2 cellular contexts compared by ENCODE assay signal in the genomic region with DNA sequence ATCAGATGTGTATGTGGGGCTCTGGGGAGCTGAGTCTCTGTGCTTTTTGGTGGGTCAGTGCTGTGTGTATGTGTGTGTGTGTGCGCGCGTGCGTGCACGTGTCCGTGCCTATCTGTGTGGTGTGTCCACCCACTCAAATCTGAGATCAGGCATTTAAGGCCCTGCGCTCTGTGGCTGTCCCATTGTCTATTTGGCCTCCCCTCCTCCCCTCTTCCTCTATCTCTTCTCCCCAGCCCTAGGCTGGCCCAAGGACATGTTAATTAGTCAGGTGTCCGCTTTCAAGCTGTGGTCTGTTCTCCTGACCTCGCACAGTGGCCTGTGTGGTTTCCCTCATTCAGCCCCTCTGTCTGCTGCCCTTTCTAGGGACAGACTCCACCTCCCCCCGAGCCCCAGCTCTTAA.
TF ChIP-seq lines count a peak whose summit lies in the region.

No MANE protein-coding gene starts in this region.

TF ChIP-seq in GM23338, 12 proteins besides CTCF, POLR2A, EP300 and RAD21 (continues in another document):
- TF ChIP-seq ZNF462 (CRISPR knock-in tag; IDR thresholded peaks at IDR 0.05) = no peak
- TF ChIP-seq, protein P1, sequence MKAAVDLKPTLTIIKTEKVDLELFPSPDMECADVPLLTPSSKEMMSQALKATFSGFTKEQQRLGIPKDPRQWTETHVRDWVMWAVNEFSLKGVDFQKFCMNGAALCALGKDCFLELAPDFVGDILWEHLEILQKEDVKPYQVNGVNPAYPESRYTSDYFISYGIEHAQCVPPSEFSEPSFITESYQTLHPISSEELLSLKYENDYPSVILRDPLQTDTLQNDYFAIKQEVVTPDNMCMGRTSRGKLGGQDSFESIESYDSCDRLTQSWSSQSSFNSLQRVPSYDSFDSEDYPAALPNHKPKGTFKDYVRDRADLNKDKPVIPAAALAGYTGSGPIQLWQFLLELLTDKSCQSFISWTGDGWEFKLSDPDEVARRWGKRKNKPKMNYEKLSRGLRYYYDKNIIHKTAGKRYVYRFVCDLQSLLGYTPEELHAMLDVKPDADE (IDR thresholded peaks at IDR 0.05) = no peak
- TF ChIP-seq REST (IDR thresholded peaks at IDR 0.05; ENCODE audit: unreplicated experiment) = no peak
- TF ChIP-seq POLR2AphosphoS5 (IDR thresholded peaks at IDR 0.05; ENCODE audit: low read depth) = no peak
- TF ChIP-seq ZNF114 (CRISPR knock-in tag; IDR thresholded peaks at IDR 0.05) = no peak
- TF ChIP-seq ZNF331 (CRISPR knock-in tag; IDR thresholded peaks at IDR 0.05; ENCODE audit: low read depth) = no peak
- no peak for TF ChIP-seq JUNB (IDR thresholded peaks at IDR 0.05; ENCODE audit: unreplicated experiment)
- TF ChIP-seq EZH2 (IDR thresholded peaks at IDR 0.05; ENCODE audit: low read depth, unreplicated experiment) = no peak
- no peak for TF ChIP-seq NANOG (IDR thresholded peaks at IDR 0.05; ENCODE audit: borderline replicate concordance)
- TF ChIP-seq CREB1 (CRISPR knock-in tag; IDR thresholded peaks at IDR 0.05; ENCODE audit: low read depth) = no peak

TF ChIP-seq in WTC11, 78 proteins besides CTCF, POLR2A, EP300 and RAD21 (continued from another document):
- TF ChIP-seq, protein P2, sequence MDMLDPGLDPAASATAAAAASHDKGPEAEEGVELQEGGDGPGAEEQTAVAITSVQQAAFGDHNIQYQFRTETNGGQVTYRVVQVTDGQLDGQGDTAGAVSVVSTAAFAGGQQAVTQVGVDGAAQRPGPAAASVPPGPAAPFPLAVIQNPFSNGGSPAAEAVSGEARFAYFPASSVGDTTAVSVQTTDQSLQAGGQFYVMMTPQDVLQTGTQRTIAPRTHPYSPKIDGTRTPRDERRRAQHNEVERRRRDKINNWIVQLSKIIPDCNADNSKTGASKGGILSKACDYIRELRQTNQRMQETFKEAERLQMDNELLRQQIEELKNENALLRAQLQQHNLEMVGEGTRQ (CRISPR knock-in tag; IDR thresholded peaks at IDR 0.05) = 0 out of 2 replicates have a peak, but pooled peaks have one; percentile 10
TF ChIP-seq in WTC11: peak in this region for 1.
